ENCODE assay signal across 20 cellular contexts in genomic region chr5:124262443-124262842, GRCh38.
DNase-seq lines count a peak whose midpoint lies in the region; ATAC-seq and TF ChIP-seq lines count a peak whose summit lies in the region.
"Had no signal": no experiment of that assay in that cellular context is flagged by ENCODE, and none has a peak within 500 bp of the region (broad histone marks: within the 10 kb centered on the region; RNA-seq: fewer than 3 reads in every experiment).

No MANE protein-coding gene starts in this region.

- no peak overlapping the region for H3K27ac Mint-ChIP-seq in neural crest cell (ENCODE audit: unreplicated experiment)
- H3K27ac Mint-ChIP-seq: immature natural killer cell had no signal

- H3K4me3 ChIP-seq in HAP-1 (no peak overlapping the region), adipocyte (ENCODE audit: low read length) (no peak overlapping the region)
- H3K4me3 ChIP-seq: gastroesophageal sphincter, lower lobe of right lung, pancreas had no signal

- peaks cover 6% of the 10 kb centered on the region for H3K9me3 Mint-ChIP-seq in neural crest cell

- H3K36me3 Mint-ChIP-seq in neural crest cell (ENCODE audit: low read depth), result peaks cover 7% of the 10 kb centered on the region
- H3K36me3 Mint-ChIP-seq: immature natural killer cell had no signal

- no peaks in the 10 kb centered on the region for H3K27me3 ChIP-seq in HAP-1 (ENCODE audit: low read depth)
- peaks cover 6% of the 10 kb centered on the region for H3K27me3 ChIP-seq in adipocyte (replicated peaks; ENCODE audit: control insufficient read depth, insufficient read depth, low read length)
- H3K27me3 ChIP-seq: gastroesophageal sphincter, pancreas had no signal

- H3K4me3 Mint-ChIP-seq in neural crest cell, result no peak overlapping the region
- H3K4me3 Mint-ChIP-seq: immature natural killer cell had no signal

- in situ Hi-C loops in HAP-1 (cut with MboI; ENCODE audit: low sequenced_read_pairs), result no loop called here

- H3K36me3 ChIP-seq in HAP-1 (replicated peaks) (no peaks in the 10 kb centered on the region), adipocyte (ENCODE audit: control insufficient read depth, insufficient read depth, low read length, severe bottlenecking) (no peaks in the 10 kb centered on the region)
- H3K36me3 ChIP-seq: gastroesophageal sphincter, lower lobe of right lung, pancreas had no signal

- H3K4me1 ChIP-seq in HAP-1 (peaks cover 9% of the 10 kb centered on the region), adipocyte (ENCODE audit: control insufficient read depth, insufficient read depth, low read length) (no peaks in the 10 kb centered on the region)

- H3K4me1 Mint-ChIP-seq in neural crest cell, result peaks cover 5% of the 10 kb centered on the region
- H3K4me1 Mint-ChIP-seq: immature natural killer cell had no signal

- TF ChIP-seq CTCF in neural crest cell (conservative IDR thresholded peaks at IDR 0.05), result no peak

- ATAC-seq in HG02852 (IDR thresholded peaks at IDR 0.05; ENCODE audit: unreplicated experiment), result no peak
- no peak for ATAC-seq in HG03378 (IDR thresholded peaks at IDR 0.05; ENCODE audit: unreplicated experiment)
- no peak for ATAC-seq in GM21529 (IDR thresholded peaks at IDR 0.05; ENCODE audit: unreplicated experiment)
- ATAC-seq: gastroesophageal sphincter, HepG2 had no signal

- no peaks in the 10 kb centered on the region for H3K27me3 Mint-ChIP-seq in neural crest cell (ENCODE audit: low read depth)

- H3K9me3 ChIP-seq in HAP-1, result no peaks in the 10 kb centered on the region
- H3K9me3 ChIP-seq in adipocyte (ENCODE audit: control insufficient read depth, low read length), result no peaks in the 10 kb centered on the region
- H3K9me3 ChIP-seq: gastroesophageal sphincter, lower lobe of right lung, pancreas had no signal

- no peak overlapping the region for H3K9ac ChIP-seq in adipocyte (ENCODE audit: low read length)

- DNase-seq in HAP-1 (ENCODE audit: low spot score in 2 of 2) (peak; percentile 22 to 28), adipocyte (ENCODE audit: low read depth) (peak; percentile 33), fibroblast of peridontal ligament (ENCODE audit: extremely low read depth) (peak; percentile 13), neural crest cell (ENCODE audit: low read depth, low spot score) (peak; percentile 6), activated gamma-delta T cell treated with Interleukin-2 at 50 U/mL for 16 hours (no peak)
- DNase-seq: activated CD4-positive, alpha-beta T cell treated with anti-CD3 and anti-CD28 coated beads for 4 hours; activated CD8-positive, alpha-beta memory T cell treated with anti-CD3 and anti-CD28 coated beads, Interleukin-2, amount 50 U/mL, for 4 hours; activated effector memory CD4-positive, alpha-beta T cell treated with anti-CD3 and anti-CD28 coated beads, Interleukin-2, amount 50 U/mL, for 16 hours; immature natural killer cell; lower lobe of right lung; NCI-H1417 treated with DMSO at 0.1 percent for 48 hours; NK-92 treated with Interleukin-12 subunit alpha and Interleukin-12 subunit beta, amount 100 ng/mL, for 24 hours; pancreas; RPMI8226; stimulated activated CD4-positive, alpha-beta T cell treated with anti-CD3 and anti-CD28 coated beads, Interleukin-2, amount 100 ng/mL, for 48 hours had no signal
